7 cellular contexts compared by ENCODE assay signal in genomic region chr3:152337337-152337736, GRCh38.
DNase-seq lines count a peak whose midpoint lies in the region; ATAC-seq, FAIRE-seq and TF ChIP-seq lines count a peak whose summit lies in the region.
"Not testable (repeated sequence)": the region's sequence is repeated elsewhere in the genome, so short reads cannot be mapped to it uniquely, and the experiment has no call there.

No MANE protein-coding gene starts in this region.

- H3K27ac ChIP-seq in CD8-positive, alpha-beta T cell (ENCODE audit: low read depth, low read length); K562 (ENCODE audit: extremely low read depth, low read depth, low read length): not testable (repeated sequence)
- H3K27ac ChIP-seq in gastrocnemius medialis, result peak overlapping the region; percentile 80 to 95 (median 86)

- H3K9me3 ChIP-seq in CD8-positive, alpha-beta T cell (ENCODE audit: low read length); T-helper 17 cell (ENCODE audit: control insufficient read depth, low read length, poor library complexity, severe bottlenecking); K562 (replicated peaks; ENCODE audit: control insufficient read depth, insufficient read depth, low read depth, low read length); gastrocnemius medialis: not testable (repeated sequence)

- in situ Hi-C loops in K562 (cut with MboI); gastrocnemius medialis (cut with MboI; ENCODE audit: low sequenced_read_pairs in 4 of 4): not testable (repeated sequence)

- not testable (repeated sequence) for H3K4me3 Mint-ChIP-seq in CD8-positive, alpha-beta T cell; T-helper 17 cell; activated CD8-positive, alpha-beta T cell treated with anti-CD3 and anti-CD28 coated beads, Interleukin-2, amount 10 ng/mL, durations not matched to agents 7 days and 5 days; natural killer cell

- TF ChIP-seq POLR2A in K562 (conservative IDR thresholded peaks at IDR 0.05); gastrocnemius medialis (IDR thresholded peaks at IDR 0.05): not testable (repeated sequence)

- H3K4me3 ChIP-seq in CD8-positive, alpha-beta T cell (ENCODE audit: low read depth, low read length); K562; gastrocnemius medialis: not testable (repeated sequence)

- H3K27me3 ChIP-seq in CD8-positive, alpha-beta T cell (ENCODE audit: insufficient read depth, low read length); K562 (ENCODE audit: control insufficient read depth in 2 of 2, insufficient read depth in 2 of 2, low read length in 2 of 2); gastrocnemius medialis: not testable (repeated sequence)

- 84% methylated on average over 4 of the region's 6 CpGs for WGBS in K562 (ENCODE audit: insufficient coverage, low coverage, missing lambda C conversion rate)

- not testable (repeated sequence) for H2AFZ ChIP-seq in K562 (ENCODE audit: low read depth, low read length)

- CTCF ChIA-PET in CD8-positive, alpha-beta T cell (lab: Charles Lee), result interaction anchor here (1.1 kb wide), 1 partner anchor 107 kb away, joined by 3 read pairs; no protein-coding TSS in a partner anchor
- CTCF ChIA-PET in activated CD8-positive, alpha-beta T cell treated with anti-CD3 and anti-CD28 coated beads, Interleukin-2, amount 10 ng/mL, durations not matched to agents 7 days and 5 days (lab: Charles Lee), result interaction anchor here (0.9 kb wide), 1 partner anchor 10 kb away, joined by 3 read pairs; no protein-coding TSS in a partner anchor
- CTCF ChIA-PET in K562 (lab: Yijun Ruan, JAX; ENCODE audit: low intra/inter-chr PET ratio), result not testable (repeated sequence)

- H3K9me3 Mint-ChIP-seq in CD8-positive, alpha-beta T cell; activated CD8-positive, alpha-beta T cell treated with anti-CD3 and anti-CD28 coated beads, Interleukin-2, amount 10 ng/mL, durations not matched to agents 7 days and 5 days (ENCODE audit: insufficient read depth); natural killer cell: not testable (repeated sequence)

- H3K79me2 ChIP-seq in K562 (ENCODE audit: control insufficient read depth, insufficient read depth, low read length), result peaks cover 100% of the 10 kb centered on the region

- not testable (repeated sequence) for H3K4me2 ChIP-seq in K562 (ENCODE audit: insufficient read depth, low read length)

- not testable (repeated sequence) for H4K20me1 ChIP-seq in K562 (replicated peaks; ENCODE audit: control insufficient read depth, insufficient read depth, low read length)

- not testable (repeated sequence) for H3K36me3 ChIP-seq in CD8-positive, alpha-beta T cell (ENCODE audit: insufficient read depth, low read length); gastrocnemius medialis
- peaks cover 90% of the 10 kb centered on the region for H3K36me3 ChIP-seq in K562 (ENCODE audit: control insufficient read depth, insufficient read depth, low read length)

- TF ChIP-seq CTCF in CD8-positive, alpha-beta T cell (IDR thresholded peaks at IDR 0.05); K562 (IDR thresholded peaks at IDR 0.05 in 2 of 3, conservative IDR thresholded peaks at IDR 0.05 in 1 of 3; ENCODE audit: insufficient read depth in 2 of 3, low read depth in 1 of 3, low read length in 3 of 3); natural killer cell (IDR thresholded peaks at IDR 0.05); gastrocnemius medialis (IDR thresholded peaks at IDR 0.05 in 4 of 5, conservative IDR thresholded peaks at IDR 0.05 in 1 of 5): not testable (repeated sequence)

- not testable (repeated sequence) for TF ChIP-seq EP300 in K562 (IDR thresholded peaks at IDR 0.05; ENCODE audit: low read length)

- H3K4me1 Mint-ChIP-seq in CD8-positive, alpha-beta T cell (ENCODE audit: low read depth), result peaks cover 82% of the 10 kb centered on the region
- H3K4me1 Mint-ChIP-seq in T-helper 17 cell (peaks cover 42% of the 10 kb centered on the region), natural killer cell (peaks cover 55 to 72% of the 10 kb centered on the region in 2 donors)
- H3K4me1 Mint-ChIP-seq in activated CD8-positive, alpha-beta T cell treated with anti-CD3 and anti-CD28 coated beads, Interleukin-2, amount 10 ng/mL, durations not matched to agents 7 days and 5 days (ENCODE audit: low read depth), result peaks cover 57% of the 10 kb centered on the region

- BruUV-seq in K562 (replicated peaks; lab: Mats Ljungman, UMichigan), result not testable (repeated sequence)

- POLR2A ChIA-PET in CD8-positive, alpha-beta T cell (lab: Charles Lee), result interaction anchor here (0.7 kb wide), 1 partner anchor 49 kb away, joined by 3 read pairs; no protein-coding TSS in a partner anchor
- POLR2A ChIA-PET in activated CD8-positive, alpha-beta T cell treated with anti-CD3 and anti-CD28 coated beads, Interleukin-2, amount 10 ng/mL, durations not matched to agents 7 days and 5 days (lab: Charles Lee), result not testable (repeated sequence)
- POLR2A ChIA-PET in K562 (lab: Yijun Ruan, JAX), result interaction anchor here (1.3 kb wide), 1 partner anchor 29 kb away, joined by 4 read pairs; no protein-coding TSS in a partner anchor

- not testable (repeated sequence) for ATAC-seq in CD8-positive, alpha-beta T cell; T-helper 17 cell; activated CD8-positive, alpha-beta T cell treated with anti-CD3 and anti-CD28 coated beads, Interleukin-2, amount 10 ng/mL, durations not matched to agents 7 days and 5 days; K562; natural killer cell
- ATAC-seq in Right ventricle myocardium superior (ENCODE audit: poor library complexity), result peak; percentile 31
- peak in 1 of 2 donors; percentile 47 for ATAC-seq in gastrocnemius medialis

- H3K27ac Mint-ChIP-seq in CD8-positive, alpha-beta T cell, result peak overlapping the region; percentile 56
- H3K27ac Mint-ChIP-seq in T-helper 17 cell, result peak overlapping the region; percentile 77
- H3K27ac Mint-ChIP-seq in activated CD8-positive, alpha-beta T cell treated with anti-CD3 and anti-CD28 coated beads, Interleukin-2, amount 10 ng/mL, durations not matched to agents 7 days and 5 days, result peak overlapping the region; percentile 65
- H3K27ac Mint-ChIP-seq in natural killer cell, result peak overlapping the region; percentile 0 to 67

- intact Hi-C loops in CD8-positive, alpha-beta T cell (cut with DNase I, micrococcal nuclease), result loop anchor here in 1 of 2 experiments (5.0 kb wide), 1 partner anchor 65 kb away; no protein-coding TSS in a partner anchor
- intact Hi-C loops in K562 (cut with micrococcal nuclease); Right ventricle myocardium superior (cut with DNase I); natural killer cell (cut with micrococcal nuclease); gastrocnemius medialis (cut with DNase I; ENCODE audit: low total_unique reads): not testable (repeated sequence)

- H3K4me1 ChIP-seq in CD8-positive, alpha-beta T cell (ENCODE audit: insufficient read depth, low read length), result peaks cover 58% of the 10 kb centered on the region
- not testable (repeated sequence) for H3K4me1 ChIP-seq in K562 (replicated peaks in 1 of 2; ENCODE audit: control insufficient read depth in 2 of 2, insufficient read depth in 2 of 2, low read length in 2 of 2)
- H3K4me1 ChIP-seq in gastrocnemius medialis, result peaks cover 94 to 97% of the 10 kb centered on the region in 2 donors

- FAIRE-seq in K562 (lab: Jason Lieb, UNC), result not testable (repeated sequence)

- H3K9me1 ChIP-seq in K562 (ENCODE audit: control insufficient read depth, insufficient read depth, low read length), result not testable (repeated sequence)

- peaks cover 71% of the 10 kb centered on the region for H3K36me3 Mint-ChIP-seq in CD8-positive, alpha-beta T cell
- H3K36me3 Mint-ChIP-seq in T-helper 17 cell (ENCODE audit: low read depth); natural killer cell: not testable (repeated sequence)
- H3K36me3 Mint-ChIP-seq in activated CD8-positive, alpha-beta T cell treated with anti-CD3 and anti-CD28 coated beads, Interleukin-2, amount 10 ng/mL, durations not matched to agents 7 days and 5 days (ENCODE audit: low read depth), result peaks cover 67% of the 10 kb centered on the region

- not testable (repeated sequence) for DNase-seq in CD8-positive, alpha-beta T cell; T-helper 17 cell; activated CD8-positive, alpha-beta T cell treated with anti-CD3 and anti-CD28 coated beads, Interleukin-2, amount 10 ng/mL, durations not matched to agents 7 days and 5 days; K562 (ENCODE audit: extremely low read depth in 1 of 4, low spot score in 3 of 4); Right ventricle myocardium superior; natural killer cell
- peak in 1 of 2 donors; percentile 70 for DNase-seq in gastrocnemius medialis

- not testable (repeated sequence) for H3K27me3 Mint-ChIP-seq in CD8-positive, alpha-beta T cell (ENCODE audit: low read depth); T-helper 17 cell; activated CD8-positive, alpha-beta T cell treated with anti-CD3 and anti-CD28 coated beads, Interleukin-2, amount 10 ng/mL, durations not matched to agents 7 days and 5 days (ENCODE audit: low read depth); natural killer cell (ENCODE audit: low read depth in 2 of 2)

- TF ChIP-seq RAD21 in K562 (CRISPR knock-in tag; conservative IDR thresholded peaks at IDR 0.05 in 1 of 2, IDR thresholded peaks at IDR 0.05 in 1 of 2), result not testable (repeated sequence)

- H3K9ac ChIP-seq in K562 (ENCODE audit: insufficient read depth in 1 of 2, low read depth in 2 of 2, low read length in 2 of 2), result not testable (repeated sequence)

TF ChIP-seq in K562, 482 proteins besides CTCF, POLR2A, EP300 and RAD21:
- peak; percentile 27; the same call in 1 of the 2 replicates for TF ChIP-seq POLR2G (IDR thresholded peaks at IDR 0.05; ENCODE audit: low read depth, low read length)
- 0 out of 2 replicates have a peak, but pooled peaks have one; percentile 19 for TF ChIP-seq CEBPB (tag; IDR thresholded peaks at IDR 0.05)
